Comparison of ENCODE assay signal across 14 cellular contexts in genomic region chr9:126834672-126835071, GRCh38.
"Had no signal": no experiment of that assay in that cellular context is flagged by ENCODE, and none has a peak within 500 bp of the region (broad histone marks: within the 10 kb centered on the region; RNA-seq: fewer than 3 reads in every experiment).

No MANE protein-coding gene starts in this region.

- H3K9me3 ChIP-seq: body of pancreas, heart left ventricle had no signal

- H3K4me1 ChIP-seq: body of pancreas had no signal

- H3K27ac ChIP-seq: body of pancreas, coronary artery had no signal

- H3K27ac Mint-ChIP-seq: activated CD4-positive, alpha-beta T cell treated with anti-CD3 and anti-CD28 coated beads, Interleukin-2, amount 10 ng/mL, durations not matched to agents 24 days and 14 days; activated naive CD4-positive, alpha-beta T cell treated with anti-CD3 and anti-CD28 coated beads, Interleukin-2, amount 50 U/mL, for 72 hours had no signal

- H3K9me3 Mint-ChIP-seq: activated CD4-positive, alpha-beta T cell treated with anti-CD3 and anti-CD28 coated beads, Interleukin-2, amount 10 ng/mL, durations not matched to agents 24 days and 14 days; activated naive CD4-positive, alpha-beta T cell treated with anti-CD3 and anti-CD28 coated beads, Interleukin-2, amount 50 U/mL, for 72 hours; naive thymus-derived CD8-positive, alpha-beta T cell had no signal

- H3K4me3 Mint-ChIP-seq: activated CD4-positive, alpha-beta T cell treated with anti-CD3 and anti-CD28 coated beads, Interleukin-2, amount 10 ng/mL, durations not matched to agents 24 days and 14 days; naive thymus-derived CD8-positive, alpha-beta T cell had no signal

- H3K4me3 ChIP-seq: body of pancreas, coronary artery, heart left ventricle had no signal

- H3K27me3 Mint-ChIP-seq: activated CD4-positive, alpha-beta T cell treated with anti-CD3 and anti-CD28 coated beads, Interleukin-2, amount 10 ng/mL, durations not matched to agents 24 days and 14 days; naive thymus-derived CD8-positive, alpha-beta T cell had no signal

- DNase-seq: activated CD4-positive, alpha-beta T cell treated with anti-CD3 and anti-CD28 coated beads, Interleukin-2, amount 10 ng/mL, durations not matched to agents 24 days and 14 days; activated gamma-delta T cell treated with Interleukin-2 at 50 U/mL for 16 hours; body of pancreas; heart left ventricle; kidney glomerular epithelial cell; mesendoderm; naive thymus-derived CD8-positive, alpha-beta T cell; stimulated activated CD4-positive, alpha-beta T cell treated with anti-CD3 and anti-CD28 coated beads, Interleukin-12 subunit alpha, Interleukin-12 subunit beta, amount 100 ng/mL, for 4 hours; stimulated activated CD4-positive, alpha-beta T cell treated with anti-CD3 and anti-CD28 coated beads, Interleukin-1b, Interleukin-23, amount 100 ng/mL, for 48 hours; stimulated activated CD8-positive, alpha-beta memory T cell treated with anti-CD3 and anti-CD28 coated beads, Interleukin-4, amount 100 ng/mL, for 48 hours; stimulated activated naive CD4-positive, alpha-beta T cell treated with Interleukin-2 at 50 U/mL for 16 hours; trophoblast cell had no signal

- ATAC-seq: body of pancreas; naive thymus-derived CD8-positive, alpha-beta T cell had no signal

- H3K27me3 ChIP-seq: body of pancreas, heart left ventricle had no signal
